Comparison of ENCODE assay signal across 1 cellular context in genomic region chr5:179361204-179361603, GRCh38.
TF ChIP-seq lines count a peak whose summit lies in the region.

No MANE protein-coding gene starts in this region.

TF ChIP-seq in IMR-90, 13 proteins besides CTCF, POLR2A, EP300 and RAD21:
- TF ChIP-seq RFX5 (IDR thresholded peaks at IDR 0.05; ENCODE audit: low read depth, low read length) = no peak
- no peak for TF ChIP-seq SMC3 (IDR thresholded peaks at IDR 0.05; ENCODE audit: low read depth, low read length)
- TF ChIP-seq NFE2L2 (IDR thresholded peaks at IDR 0.05; ENCODE audit: low read depth, low read length) = no peak
- no peak for TF ChIP-seq BHLHE40 (IDR thresholded peaks at IDR 0.05; ENCODE audit: low read depth, low read length)
- no peak for TF ChIP-seq MAZ (IDR thresholded peaks at IDR 0.05; ENCODE audit: borderline replicate concordance, low read depth, low read length)
- no peak for TF ChIP-seq USF2 (IDR thresholded peaks at IDR 0.05; ENCODE audit: low read depth, low read length)
- TF ChIP-seq CHD1 (IDR thresholded peaks at IDR 0.05; ENCODE audit: low read depth, low read length) = no peak
- TF ChIP-seq ELK1 (IDR thresholded peaks at IDR 0.05; ENCODE audit: borderline replicate concordance, low read depth, low read length) = no peak
- no peak for TF ChIP-seq MAFK (IDR thresholded peaks at IDR 0.05; ENCODE audit: low read depth, low read length)
- TF ChIP-seq CEBPB (IDR thresholded peaks at IDR 0.05; ENCODE audit: low read depth, low read length) = no peak
- TF ChIP-seq RCOR1 (IDR thresholded peaks at IDR 0.05; ENCODE audit: insufficient replicate concordance, low read length) = no peak
- no peak for TF ChIP-seq FOS (IDR thresholded peaks at IDR 0.05; ENCODE audit: low read depth, low read length)
- TF ChIP-seq MXI1 (IDR thresholded peaks at IDR 0.05; ENCODE audit: borderline replicate concordance, low read depth, low read length) = no peak
